Comparison of ENCODE assay signal across 1 cellular context in genomic region chr2:23988371-23988770, GRCh38.
TF ChIP-seq lines count a peak whose summit lies in the region.

No MANE protein-coding gene starts in this region.

TF ChIP-seq in GM23338, 12 proteins besides CTCF, POLR2A, EP300 and RAD21 (continued from another document):
- TF ChIP-seq, protein P1, sequence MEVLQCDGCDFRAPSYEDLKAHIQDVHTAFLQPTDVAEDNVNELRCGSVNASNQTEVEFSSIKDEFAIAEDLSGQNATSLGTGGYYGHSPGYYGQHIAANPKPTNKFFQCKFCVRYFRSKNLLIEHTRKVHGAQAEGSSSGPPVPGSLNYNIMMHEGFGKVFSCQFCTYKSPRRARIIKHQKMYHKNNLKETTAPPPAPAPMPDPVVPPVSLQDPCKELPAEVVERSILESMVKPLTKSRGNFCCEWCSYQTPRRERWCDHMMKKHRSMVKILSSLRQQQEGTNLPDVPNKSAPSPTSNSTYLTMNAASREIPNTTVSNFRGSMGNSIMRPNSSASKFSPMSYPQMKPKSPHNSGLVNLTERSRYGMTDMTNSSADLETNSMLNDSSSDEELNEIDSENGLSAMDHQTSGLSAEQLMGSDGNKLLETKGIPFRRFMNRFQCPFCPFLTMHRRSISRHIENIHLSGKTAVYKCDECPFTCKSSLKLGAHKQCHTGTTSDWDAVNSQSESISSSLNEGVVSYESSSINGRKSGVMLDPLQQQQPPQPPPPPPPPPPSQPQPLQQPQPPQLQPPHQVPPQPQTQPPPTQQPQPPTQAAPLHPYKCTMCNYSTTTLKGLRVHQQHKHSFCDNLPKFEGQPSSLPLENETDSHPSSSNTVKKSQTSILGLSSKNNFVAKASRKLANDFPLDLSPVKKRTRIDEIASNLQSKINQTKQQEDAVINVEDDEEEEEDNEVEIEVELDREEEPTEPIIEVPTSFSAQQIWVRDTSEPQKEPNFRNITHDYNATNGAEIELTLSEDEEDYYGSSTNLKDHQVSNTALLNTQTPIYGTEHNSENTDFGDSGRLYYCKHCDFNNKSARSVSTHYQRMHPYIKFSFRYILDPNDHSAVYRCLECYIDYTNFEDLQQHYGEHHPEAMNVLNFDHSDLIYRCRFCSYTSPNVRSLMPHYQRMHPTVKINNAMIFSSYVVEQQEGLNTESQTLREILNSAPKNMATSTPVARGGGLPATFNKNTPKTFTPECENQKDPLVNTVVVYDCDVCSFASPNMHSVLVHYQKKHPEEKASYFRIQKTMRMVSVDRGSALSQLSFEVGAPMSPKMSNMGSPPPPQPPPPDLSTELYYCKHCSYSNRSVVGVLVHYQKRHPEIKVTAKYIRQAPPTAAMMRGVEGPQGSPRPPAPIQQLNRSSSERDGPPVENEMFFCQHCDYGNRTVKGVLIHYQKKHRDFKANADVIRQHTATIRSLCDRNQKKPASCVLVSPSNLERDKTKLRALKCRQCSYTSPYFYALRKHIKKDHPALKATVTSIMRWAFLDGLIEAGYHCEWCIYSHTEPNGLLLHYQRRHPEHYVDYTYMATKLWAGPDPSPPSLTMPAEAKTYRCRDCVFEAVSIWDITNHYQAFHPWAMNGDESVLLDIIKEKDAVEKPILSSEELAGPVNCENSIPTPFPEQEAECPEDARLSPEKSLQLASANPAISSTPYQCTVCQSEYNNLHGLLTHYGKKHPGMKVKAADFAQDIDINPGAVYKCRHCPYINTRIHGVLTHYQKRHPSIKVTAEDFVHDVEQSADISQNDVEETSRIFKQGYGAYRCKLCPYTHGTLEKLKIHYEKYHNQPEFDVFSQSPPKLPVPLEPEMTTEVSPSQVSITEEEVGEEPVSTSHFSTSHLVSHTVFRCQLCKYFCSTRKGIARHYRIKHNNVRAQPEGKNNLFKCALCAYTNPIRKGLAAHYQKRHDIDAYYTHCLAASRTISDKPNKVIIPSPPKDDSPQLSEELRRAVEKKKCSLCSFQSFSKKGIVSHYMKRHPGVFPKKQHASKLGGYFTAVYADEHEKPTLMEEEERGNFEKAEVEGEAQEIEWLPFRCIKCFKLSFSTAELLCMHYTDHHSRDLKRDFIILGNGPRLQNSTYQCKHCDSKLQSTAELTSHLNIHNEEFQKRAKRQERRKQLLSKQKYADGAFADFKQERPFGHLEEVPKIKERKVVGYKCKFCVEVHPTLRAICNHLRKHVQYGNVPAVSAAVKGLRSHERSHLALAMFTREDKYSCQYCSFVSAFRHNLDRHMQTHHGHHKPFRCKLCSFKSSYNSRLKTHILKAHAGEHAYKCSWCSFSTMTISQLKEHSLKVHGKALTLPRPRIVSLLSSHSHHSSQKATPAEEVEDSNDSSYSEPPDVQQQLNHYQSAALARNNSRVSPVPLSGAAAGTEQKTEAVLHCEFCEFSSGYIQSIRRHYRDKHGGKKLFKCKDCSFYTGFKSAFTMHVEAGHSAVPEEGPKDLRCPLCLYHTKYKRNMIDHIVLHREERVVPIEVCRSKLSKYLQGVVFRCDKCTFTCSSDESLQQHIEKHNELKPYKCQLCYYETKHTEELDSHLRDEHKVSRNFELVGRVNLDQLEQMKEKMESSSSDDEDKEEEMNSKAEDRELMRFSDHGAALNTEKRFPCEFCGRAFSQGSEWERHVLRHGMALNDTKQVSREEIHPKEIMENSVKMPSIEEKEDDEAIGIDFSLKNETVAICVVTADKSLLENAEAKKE (CRISPR knock-in tag; IDR thresholded peaks at IDR 0.05), result no peak
- no peak for TF ChIP-seq EZH2 (IDR thresholded peaks at IDR 0.05; ENCODE audit: low read depth, unreplicated experiment)
